2 cellular contexts compared by ENCODE assay signal in genomic region chr3:64158334-64158733, GRCh38.
TF ChIP-seq lines count a peak whose summit lies in the region.

No MANE protein-coding gene starts in this region.

TF ChIP-seq in SK-N-SH, 30 proteins besides CTCF, POLR2A, EP300 and RAD21:
- TF ChIP-seq ZBTB33 (IDR thresholded peaks at IDR 0.05; ENCODE audit: borderline replicate concordance, low read depth), result no peak
- no peak for TF ChIP-seq RXRA (IDR thresholded peaks at IDR 0.05; ENCODE audit: borderline replicate concordance, low read depth)
- TF ChIP-seq SMC3 (IDR thresholded peaks at IDR 0.05; ENCODE audit: low read depth, low read length), result no peak
- TF ChIP-seq ELF1 (IDR thresholded peaks at IDR 0.05), result no peak
- no peak for TF ChIP-seq GABPA (IDR thresholded peaks at IDR 0.05; ENCODE audit: low read depth)
- TF ChIP-seq JUND (IDR thresholded peaks at IDR 0.05), result no peak
- peak; percentile 18; the same call in 1 of the 2 replicates for TF ChIP-seq TCF12 (IDR thresholded peaks at IDR 0.05)
- TF ChIP-seq NFIC (IDR thresholded peaks at IDR 0.05; ENCODE audit: borderline replicate concordance), result peak; percentile 62
- TF ChIP-seq REST (IDR thresholded peaks at IDR 0.05; ENCODE audit: low read depth, low read length), result no peak
- TF ChIP-seq POLR2AphosphoS5 (IDR thresholded peaks at IDR 0.05; ENCODE audit: low read depth, low read length), result no peak
- TF ChIP-seq MEF2A (IDR thresholded peaks at IDR 0.05; ENCODE audit: borderline replicate concordance, low read depth), result no peak
- no peak for TF ChIP-seq GATA2 (CRISPR knock-in tag; IDR thresholded peaks at IDR 0.05)
- peak; percentile 25; the same call in 1 of the 2 replicates for TF ChIP-seq FOSL2 (IDR thresholded peaks at IDR 0.05; ENCODE audit: borderline replicate concordance, low read depth)
- no peak for TF ChIP-seq USF2 (IDR thresholded peaks at IDR 0.05; ENCODE audit: borderline replicate concordance, low read depth, low read length)

TF ChIP-seq in SK-N-SH treated with all-trans-retinoic acid at 6 μM for 48 hours, 23 proteins besides CTCF, POLR2A, EP300 and RAD21 (continued from another document):
- TF ChIP-seq ARNTL (CRISPR knock-in tag; IDR thresholded peaks at IDR 0.05; ENCODE audit: borderline replicate concordance, low read depth) (no peak), PATZ1 (CRISPR knock-in tag; IDR thresholded peaks at IDR 0.05; ENCODE audit: borderline replicate concordance) (no peak), CREB5 (CRISPR knock-in tag; IDR thresholded peaks at IDR 0.05; ENCODE audit: low read depth) (no peak), ZNF70 (CRISPR knock-in tag; IDR thresholded peaks at IDR 0.05) (no peak), RARB (CRISPR knock-in tag; IDR thresholded peaks at IDR 0.05) (no peak), OSR1 (CRISPR knock-in tag; IDR thresholded peaks at IDR 0.05) (no peak)
